ENCODE assay signal across 3 cellular contexts in the genomic region with DNA sequence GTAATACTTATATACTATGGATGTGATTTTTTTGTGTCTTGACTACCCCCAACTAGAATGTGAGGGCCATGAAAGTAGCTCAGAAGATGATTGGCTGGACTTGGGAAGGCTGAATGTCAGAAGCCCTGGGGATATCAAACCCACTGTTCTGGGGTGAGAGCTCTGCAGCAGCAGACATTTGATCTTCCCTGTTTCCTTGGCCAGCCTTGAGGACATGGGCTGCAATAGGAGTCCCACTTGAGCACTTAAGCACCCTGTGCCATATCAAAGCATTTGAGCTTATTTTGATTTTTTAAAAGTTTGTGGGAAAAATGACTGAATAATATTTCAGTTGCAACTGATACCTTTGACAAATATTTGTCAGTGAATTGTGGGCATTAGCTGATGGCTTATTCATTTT.
TF ChIP-seq lines count a peak whose summit lies in the region.

No MANE protein-coding gene starts in this region.

TF ChIP-seq in SK-N-SH treated with all-trans-retinoic acid at 6 μM for 48 hours, 23 proteins besides CTCF, POLR2A, EP300 and RAD21:
- TF ChIP-seq CSDC2 (CRISPR knock-in tag; IDR thresholded peaks at IDR 0.05): no peak
- no peak for TF ChIP-seq TCF4 (CRISPR knock-in tag; IDR thresholded peaks at IDR 0.05; ENCODE audit: borderline replicate concordance)
- no peak for TF ChIP-seq ISL1 (CRISPR knock-in tag; IDR thresholded peaks at IDR 0.05)
- TF ChIP-seq ZNF8 (CRISPR knock-in tag; IDR thresholded peaks at IDR 0.05): no peak
- no peak for TF ChIP-seq BACH2 (CRISPR knock-in tag; IDR thresholded peaks at IDR 0.05; ENCODE audit: borderline replicate concordance)
- no peak for TF ChIP-seq ZNF565 (CRISPR knock-in tag; conservative IDR thresholded peaks at IDR 0.05; ENCODE audit: low read depth)
- TF ChIP-seq OSR1 (CRISPR knock-in tag; IDR thresholded peaks at IDR 0.05): no peak
- TF ChIP-seq ESRRG (CRISPR knock-in tag; IDR thresholded peaks at IDR 0.05): no peak
TF ChIP-seq in SK-N-SH treated with all-trans-retinoic acid at 6 μM for 48 hours: peak in this region for 0.

TF ChIP-seq in SK-N-SH, 30 proteins besides CTCF, POLR2A, EP300 and RAD21:
- TF ChIP-seq CHD2 (IDR thresholded peaks at IDR 0.05; ENCODE audit: low read length, partially characterized antibody): no peak

TF ChIP-seq in H1, 55 proteins besides CTCF, POLR2A, EP300 and RAD21:
- TF ChIP-seq GTF2F1 (IDR thresholded peaks at IDR 0.05; ENCODE audit: borderline replicate concordance, low read depth, low read length) (no peak), SP1 (IDR thresholded peaks at IDR 0.05; ENCODE audit: low read depth, low read length) (no peak), NRF1 (IDR thresholded peaks at IDR 0.05; ENCODE audit: low read depth, low read length) (no peak), KDM5A (IDR thresholded peaks at IDR 0.05; ENCODE audit: low read length) (no peak), RFX5 (IDR thresholded peaks at IDR 0.05; ENCODE audit: borderline replicate concordance, low read depth, low read length) (no peak), ASH2L (IDR thresholded peaks at IDR 0.05; ENCODE audit: low read length) (no peak), EZH2 (IDR thresholded peaks at IDR 0.05; ENCODE audit: low read depth, low read length, severe bottlenecking) (no peak), FOSL1 (IDR thresholded peaks at IDR 0.05; ENCODE audit: insufficient read depth, low read depth, low read length) (no peak), TAF7 (optimal IDR thresholded peaks at IDR 0.05; ENCODE audit: borderline replicate concordance, low read depth, low read length) (no peak), TEAD4 (IDR thresholded peaks at IDR 0.05; ENCODE audit: low read depth, low read length) (no peak), CTBP2 (IDR thresholded peaks at IDR 0.05; ENCODE audit: borderline replicate concordance, insufficient read depth, insufficient read length, low read length) (no peak), CEBPB (IDR thresholded peaks at IDR 0.05; ENCODE audit: low read depth, low read length) (no peak), BRCA1 (IDR thresholded peaks at IDR 0.05; ENCODE audit: low read depth, low read length) (no peak)
TF ChIP-seq in H1: peak in this region for 0.
